ENCODE assay signal across 19 cellular contexts in the genomic region with DNA sequence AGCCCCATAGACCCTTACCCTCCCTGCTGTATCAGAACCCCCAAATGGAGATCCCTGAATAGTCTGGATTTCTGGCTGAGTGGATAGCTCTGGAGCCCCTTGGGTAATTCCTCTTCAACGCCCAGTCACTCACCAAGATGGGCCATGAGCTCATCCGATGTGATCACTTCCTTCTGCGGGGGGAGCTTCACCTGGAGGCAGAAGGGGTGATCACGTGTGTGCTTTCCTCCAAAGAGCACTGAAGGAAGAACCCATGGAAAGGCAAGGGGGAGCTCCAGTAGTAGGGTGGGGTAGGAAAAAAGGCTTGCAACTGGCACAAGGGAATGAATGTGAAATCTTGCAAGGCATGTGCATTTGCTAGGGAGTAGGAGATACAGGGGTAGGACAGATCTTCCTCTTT. TPM values are rescaled to one million over a fixed set of nuclear protein-coding genes. Genes with fewer than 3 reads are reported as not detected.
A peak's percentile ranks its signal among the peaks of the same experiment; 100 is the strongest.
DNase-seq lines count a peak whose midpoint lies in the region; ATAC-seq and TF ChIP-seq lines count a peak whose summit lies in the region.
"Had no signal": no experiment of that assay in that cellular context is flagged by ENCODE, and none has a peak within 500 bp of the region (broad histone marks: within the 10 kb centered on the region; RNA-seq: fewer than 3 reads in every experiment).

No MANE protein-coding gene starts in this region.

- no peaks in the 10 kb centered on the region for H3K27me3 Mint-ChIP-seq in CD4-positive, alpha-beta T cell
- H3K27me3 Mint-ChIP-seq: B cell had no signal

- no peak for TF ChIP-seq CTCF in CD4-positive, alpha-beta T cell (IDR thresholded peaks at IDR 0.05)
- no peak for TF ChIP-seq CTCF in foreskin keratinocyte (conservative IDR thresholded peaks at IDR 0.05)

- H3K4me2 ChIP-seq in BLaER1 treated with 17β-estradiol and CSF1 and Interleukin-3, amounts not matched to agents 10 nM and 100 nM, result peak overlapping the region in 8 of 11 experiments; percentile 83 to 97 (median 92); a peak in 16 of 22 replicates

- peak overlapping the region in 8 of 11 experiments; percentile 33 to 85 (median 74); a peak in 14 of 22 replicates for H3K27ac ChIP-seq in BLaER1 treated with 17β-estradiol and CSF1 and Interleukin-3, amounts not matched to agents 10 nM and 100 nM
- no peak overlapping the region for H3K27ac ChIP-seq in CD4-positive, alpha-beta T cell (ENCODE audit: low read depth, low read length)
- H3K27ac ChIP-seq in foreskin keratinocyte, result no peak overlapping the region
- H3K27ac ChIP-seq: GM23248 had no signal

- peaks cover 59% of the 10 kb centered on the region for H3K4me1 Mint-ChIP-seq in CD4-positive, alpha-beta T cell (ENCODE audit: low read depth)

- no peaks in the 10 kb centered on the region for H3K9me3 Mint-ChIP-seq in CD4-positive, alpha-beta T cell
- H3K9me3 Mint-ChIP-seq: nephron progenitor cell had no signal

- intact Hi-C loops in CD4-positive, alpha-beta T cell (cut with DNase I, micrococcal nuclease), result loop anchor here in 1 of 2 experiments (2.0 kb wide), 1 partner anchor 23 kb away; no protein-coding TSS in a partner anchor

- CTCF ChIA-PET in CD4-positive, alpha-beta T cell (lab: Charles Lee), result interaction anchor here (1.0 to 1.6 kb wide), 2 partner anchors 23 to 69 kb away, joined by 3 to 6 read pairs; a partner anchor contains a TSS

- POLR2A ChIA-PET in CD4-positive, alpha-beta T cell (lab: Charles Lee), result interaction anchor here (0.6 to 1.4 kb wide), 3 partner anchors 39 to 155 kb away, joined by 3 to 4 read pairs (median 3); a partner anchor contains a TSS

- no peak for ATAC-seq in CD4-positive, alpha-beta T cell (ENCODE audit: poor library complexity)
- ATAC-seq in foreskin keratinocyte (peak; percentile 37), GM19455 (IDR thresholded peaks at IDR 0.05; ENCODE audit: unreplicated experiment) (no peak), GM21825 (IDR thresholded peaks at IDR 0.05; ENCODE audit: unreplicated experiment) (no peak)

- peak overlapping the region; percentile 98 for H3K27ac Mint-ChIP-seq in CD4-positive, alpha-beta T cell
- H3K27ac Mint-ChIP-seq: B cell, nephron progenitor cell had no signal

- H3K9me3 ChIP-seq in BLaER1 treated with 17β-estradiol and CSF1 and Interleukin-3, amounts not matched to agents 10 nM and 100 nM (replicated peaks in 1 of 11), result no peaks in the 10 kb centered on the region
- no peaks in the 10 kb centered on the region for H3K9me3 ChIP-seq in CD4-positive, alpha-beta T cell (ENCODE audit: control insufficient read depth, low read length)

- peaks cover 25 to 61% (median 39%) of the 10 kb centered on the region in 11 experiments for H3K36me3 ChIP-seq in BLaER1 treated with 17β-estradiol and CSF1 and Interleukin-3, amounts not matched to agents 10 nM and 100 nM

- no peak overlapping the region for H3K4me3 ChIP-seq in BLaER1 treated with 17β-estradiol and CSF1 and Interleukin-3, amounts not matched to agents 10 nM and 100 nM
- H3K4me3 ChIP-seq: GM23248 had no signal

- DNase-seq in CD4-positive, alpha-beta T cell, result no peak
- peak; percentile 38 for DNase-seq in NOMO-1 treated with DMSO at 0.1 percent for 48 hours (lab: John Stamatoyannopoulos, UW; ENCODE audit: unreplicated experiment)
- peak in 1 of 2 donors; percentile 72 for DNase-seq in foreskin keratinocyte
- no peak for DNase-seq in 8988T
- DNase-seq: anterior cingulate cortex, erythroblast, GM23248, NCI-H2107, NCI-H82, nephron progenitor cell had no signal

- H3K36me3 Mint-ChIP-seq in CD4-positive, alpha-beta T cell (ENCODE audit: low read depth), result peaks cover 78% of the 10 kb centered on the region

- H3K4me1 ChIP-seq in BLaER1 treated with 17β-estradiol and CSF1 and Interleukin-3, amounts not matched to agents 10 nM and 100 nM, result peaks cover 57 to 78% (median 74%) of the 10 kb centered on the region in 10 experiments
- peaks cover 11% of the 10 kb centered on the region for H3K4me1 ChIP-seq in foreskin keratinocyte

- H3K27me3 ChIP-seq in BLaER1 treated with 17β-estradiol and CSF1 and Interleukin-3, amounts not matched to agents 10 nM and 100 nM, result no peaks in the 10 kb centered on the region
- no peaks in the 10 kb centered on the region for H3K27me3 ChIP-seq in CD4-positive, alpha-beta T cell (ENCODE audit: control insufficient read depth, insufficient read depth, low read length)
- H3K27me3 ChIP-seq in foreskin keratinocyte, result no peaks in the 10 kb centered on the region

- peak overlapping the region; percentile 93 for H3K4me3 Mint-ChIP-seq in CD4-positive, alpha-beta T cell
- H3K4me3 Mint-ChIP-seq: B cell, nephron progenitor cell had no signal

- peak overlapping the region in 1 of 11 experiments; percentile 82; a peak in 1 of 22 replicates for H3K9ac ChIP-seq in BLaER1 treated with 17β-estradiol and CSF1 and Interleukin-3, amounts not matched to agents 10 nM and 100 nM
- H3K9ac ChIP-seq: GM23248 had no signal

- peaks cover 0 to 10% (median 0%) of the 10 kb centered on the region in 11 experiments; a peak in 2 of 22 replicates for H4K20me1 ChIP-seq in BLaER1 treated with 17β-estradiol and CSF1 and Interleukin-3, amounts not matched to agents 10 nM and 100 nM

RNA-seq across cellular contexts. Expression of a gene that starts 5.1 kb away (rescaled TPM):
- total RNA-seq in CD4-positive, alpha-beta T cell, result 1 to 10 TPM; 7.8 to 9.2 TPM
- total RNA-seq in foreskin keratinocyte, result 7.3 and 7.6 TPM in 2 replicates
- polyA plus RNA-seq in foreskin keratinocyte, result 3.5 and 4.1 TPM in 2 replicates

RNA-seq across cellular contexts. Expression of a gene that starts 6.7 kb away (rescaled TPM):
- total RNA-seq in CD4-positive, alpha-beta T cell, result 10 to 100 TPM; 10.9 to 12.1 TPM
- 11.8 and 12.8 TPM in 2 replicates for total RNA-seq in foreskin keratinocyte
- polyA plus RNA-seq in foreskin keratinocyte, result 7.4 and 8.4 TPM in 2 replicates

RNA-seq across cellular contexts. Expression of a gene that starts 19.5 kb away (rescaled TPM):
- total RNA-seq in CD4-positive, alpha-beta T cell, result not detected
- 0.71 and 0.95 TPM in 2 replicates for total RNA-seq in foreskin keratinocyte
- polyA plus RNA-seq in foreskin keratinocyte, result 0.49 and 0.58 TPM in 2 replicates
- total RNA-seq: glomerular endothelial cell; GM23248; lung microvascular endothelial cell; pulmonary artery endothelial cell; RPMI7951; T-helper 2 cell treated with Interferon-gamma antibody and Interleukin-4, amounts not matched to agents 100 ng/mL and 5 ng/mL, for 36 hours had no signal

RNA-seq across cellular contexts. Expression of a gene that starts 27.0 kb away (rescaled TPM):
- total RNA-seq in CD4-positive, alpha-beta T cell, result 10 to 100 TPM; 73.8 to 80.1 TPM
- 135 and 138 TPM in 2 replicates for total RNA-seq in foreskin keratinocyte
- polyA plus RNA-seq in foreskin keratinocyte, result 100 and 118 TPM in 2 replicates

RNA-seq across cellular contexts. Expression of a gene that starts 34.8 kb away (rescaled TPM):
- under 1 TPM; 0.30 to 0.42 TPM for total RNA-seq in CD4-positive, alpha-beta T cell
- total RNA-seq in foreskin keratinocyte, result 0.54 and 0.60 TPM in 2 replicates
- 0.40 and 0.46 TPM in 2 replicates for polyA plus RNA-seq in foreskin keratinocyte
- total RNA-seq: glomerular endothelial cell, GM23248 had no signal

Comparison
In these comparisons a context has a peak if more than half of its experiments do, and no peak if none do; other contexts are left out.
1. H3K27ac ChIP-seq: peak in BLaER1 treated with 17β-estradiol and CSF1 and Interleukin-3, amounts not matched to agents 10 nM and 100 nM (8 of 11); none in CD4-positive, alpha-beta T cell (single experiment) and foreskin keratinocyte (single experiment).